ENCODE assay signal across 1 cellular context in the genomic region with DNA sequence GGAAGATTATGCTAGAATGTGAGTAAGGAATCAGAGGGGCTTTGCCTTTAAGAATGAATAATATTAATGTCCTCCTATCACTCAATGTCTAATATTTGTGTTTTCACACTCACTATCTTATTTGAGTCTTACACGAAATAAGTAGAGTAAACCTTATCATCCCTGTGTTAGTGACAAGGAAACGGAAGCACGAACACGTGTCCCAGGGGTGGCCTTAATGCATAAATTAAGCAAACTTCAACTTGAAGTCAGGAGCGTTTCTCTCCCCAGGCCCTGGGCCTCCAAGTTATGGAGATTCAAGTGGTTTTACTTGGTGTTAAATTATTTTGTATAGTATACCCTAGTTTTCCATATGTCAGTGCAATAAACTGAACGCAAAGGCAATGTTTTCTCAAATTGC.
TF ChIP-seq lines count a peak whose summit lies in the region.

No MANE protein-coding gene starts in this region.

TF ChIP-seq in WTC11, 78 proteins besides CTCF, POLR2A, EP300 and RAD21 (continued from another document):
- TF ChIP-seq, protein P1, sequence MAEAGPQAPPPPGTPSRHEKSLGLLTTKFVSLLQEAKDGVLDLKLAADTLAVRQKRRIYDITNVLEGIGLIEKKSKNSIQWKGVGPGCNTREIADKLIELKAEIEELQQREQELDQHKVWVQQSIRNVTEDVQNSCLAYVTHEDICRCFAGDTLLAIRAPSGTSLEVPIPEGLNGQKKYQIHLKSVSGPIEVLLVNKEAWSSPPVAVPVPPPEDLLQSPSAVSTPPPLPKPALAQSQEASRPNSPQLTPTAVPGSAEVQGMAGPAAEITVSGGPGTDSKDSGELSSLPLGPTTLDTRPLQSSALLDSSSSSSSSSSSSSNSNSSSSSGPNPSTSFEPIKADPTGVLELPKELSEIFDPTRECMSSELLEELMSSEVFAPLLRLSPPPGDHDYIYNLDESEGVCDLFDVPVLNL (CRISPR knock-in tag; IDR thresholded peaks at IDR 0.05; ENCODE audit: borderline replicate concordance, low read depth), result no peak
- TF ChIP-seq MYBL2 (CRISPR knock-in tag; IDR thresholded peaks at IDR 0.05) (no peak), ETV6 (CRISPR knock-in tag; IDR thresholded peaks at IDR 0.05) (no peak), SP1 (CRISPR knock-in tag; conservative IDR thresholded peaks at IDR 0.05) (no peak)
